In genomic region chr10:119872610-119872859, GRCh38 we compare ENCODE assay signal across 8 cellular contexts. TPM values are rescaled to one million over a fixed set of nuclear protein-coding genes. Genes with fewer than 3 reads are reported as not detected.
DNase-seq lines count a peak whose midpoint lies in the region; ATAC-seq and TF ChIP-seq lines count a peak whose summit lies in the region.

Gene MCMBP (minus strand): TSS chr10:119872843. CDS start chr10:119872584, 259 bp downstream.

- peaks cover 2% of the 10 kb centered on the region for H3F3A ChIP-seq in neural cell (ENCODE audit: insufficient read depth, low read length, poor library complexity, severe bottlenecking)

- ATAC-seq in GM19467 (IDR thresholded peaks at IDR 0.05; ENCODE audit: unreplicated experiment) (peak; percentile 28), Panc1 (peak; percentile 39)

- peak within 1 kb of the TSS; percentile 58 for H3K9ac ChIP-seq in neural cell (ENCODE audit: low read length)

- H3K9me2 ChIP-seq in neural cell (ENCODE audit: insufficient read depth, low read length) = no peaks in the 10 kb centered on the region

- H3K27me3 ChIP-seq in ACC112 (ENCODE audit: insufficient read depth, low read length) (no peaks in the 10 kb centered on the region), Panc1 (ENCODE audit: control insufficient read depth, insufficient read depth, low read length) (no peaks in the 10 kb centered on the region), esophagus (ENCODE audit: control insufficient read depth in 1 of 2, insufficient read depth in 2 of 2, low read length in 2 of 2) (no peaks in the 10 kb centered on the region), neural cell (ENCODE audit: insufficient read depth, low read depth, low read length) (no peaks in the 10 kb centered on the region)

- H3K79me2 ChIP-seq in ACC112 (ENCODE audit: control insufficient read depth, insufficient read depth, low read length, unreplicated experiment) = peaks cover 50% of the 10 kb centered on the region
- H3K79me2 ChIP-seq in neural cell (replicated peaks; ENCODE audit: insufficient read depth, low read length) = peaks cover 44% of the 10 kb centered on the region

- H4K20me1 ChIP-seq in neural cell (ENCODE audit: insufficient read depth) = no peaks in the 10 kb centered on the region

- in situ Hi-C loops in Panc1 (cut with HindIII; ENCODE audit: low pct_unique_long_range_greater_than_20kb, low sequenced_read_pairs) = no loop called here

- intact Hi-C loops in Panc1 (cut with micrococcal nuclease; ENCODE audit: unreplicated experiment) = no loop called here

- POLR2A ChIA-PET in Panc1 (lab: Charles Lee) = interaction anchor here (0.5 to 0.7 kb wide), 3 partner anchors 21 to 202 kb away, joined by 3 to 11 read pairs (median 6); no protein-coding TSS in a partner anchor

- peaks cover 17% of the 10 kb centered on the region for H3K4me1 ChIP-seq in ACC112 (ENCODE audit: control insufficient read depth, insufficient read depth, low read length, unreplicated experiment)
- H3K4me1 ChIP-seq in Panc1 (ENCODE audit: control insufficient read depth, insufficient read depth, low read length) = peaks cover 34% of the 10 kb centered on the region
- H3K4me1 ChIP-seq in esophagus (ENCODE audit: control insufficient read depth in 2 of 2, insufficient read depth in 2 of 2, low read length in 1 of 2) = no peaks in the 10 kb centered on the region

- H3K4me2 ChIP-seq in neural cell (ENCODE audit: low read length) = peak within 1 kb of the TSS; percentile 98

- 1% methylated on average over 33 to 42 of the region's 42 CpGs for WGBS in esophagus, 2 donors

- TF ChIP-seq EP300 in neural cell (conservative IDR thresholded peaks at IDR 0.05; ENCODE audit: poor library complexity, severe bottlenecking) = no peak

- H2AFZ ChIP-seq in ACC112 (ENCODE audit: low read length, unreplicated experiment) = peak within 1 kb of the TSS; percentile 57
- H2AFZ ChIP-seq in neural cell (ENCODE audit: low read depth, low read length) = peak within 1 kb of the TSS; percentile 37

- TF ChIP-seq CTCF in Panc1 (IDR thresholded peaks at IDR 0.05) = no peak
- no peak for TF ChIP-seq CTCF in neural cell (IDR thresholded peaks at IDR 0.05; ENCODE audit: poor library complexity, severe bottlenecking)

- no peaks in the 10 kb centered on the region for H3K9me3 ChIP-seq in Panc1 (ENCODE audit: control insufficient read depth, insufficient read depth, low read depth, low read length)
- H3K9me3 ChIP-seq in esophagus (ENCODE audit: control insufficient read depth in 2 of 2, insufficient read depth in 1 of 2, low read depth in 1 of 2, low read length in 1 of 2) = no peaks in the 10 kb centered on the region
- H3K9me3 ChIP-seq in neural cell (ENCODE audit: low read length) = no peaks in the 10 kb centered on the region

- TF ChIP-seq RAD21 in neural cell (conservative IDR thresholded peaks at IDR 0.05) = no peak

- H3K27ac ChIP-seq in ACC112 (ENCODE audit: low read depth, low read length) = peak within 1 kb of the TSS; percentile 46
- H3K27ac ChIP-seq in Panc1 (ENCODE audit: low read length) = peak within 1 kb of the TSS; percentile 90
- peak within 1 kb of the TSS; percentile 91 to 95 for H3K27ac ChIP-seq in esophagus (ENCODE audit: low read depth in 2 of 2, low read length in 1 of 2)
- H3K27ac ChIP-seq in neural cell (ENCODE audit: low read length) = peak within 1 kb of the TSS; percentile 48

- BruUV-seq in Panc1 (replicated peaks; lab: Mats Ljungman, UMichigan) = no TSS peak

- DNase-seq in Panc1 (ENCODE audit: low read depth, low spot score) (no peak), NK-92 (lab: John Stamatoyannopoulos, UW; ENCODE audit: unreplicated experiment) (no peak), amygdala (lab: John Stamatoyannopoulos, UW) (no peak), COLO668 (lab: John Stamatoyannopoulos, UW; ENCODE audit: unreplicated experiment) (no peak)

- H3K4me3 ChIP-seq in ACC112 (ENCODE audit: low read depth, low read length) (peak within 1 kb of the TSS; percentile 80), Panc1 (ENCODE audit: low read depth in 2 of 2, low read length in 2 of 2) (peak within 1 kb of the TSS; percentile 79 to 82), esophagus (ENCODE audit: low read depth in 1 of 2, low read length in 2 of 2) (peak within 1 kb of the TSS; percentile 76 to 84), neural cell (ENCODE audit: low read length) (peak within 1 kb of the TSS; percentile 84)

- CTCF ChIA-PET in Panc1 (lab: Charles Lee) = interaction anchor here (0.6 to 1.0 kb wide), 2 partner anchors 11 to 13 kb away, joined by 4 to 14 read pairs; no protein-coding TSS in a partner anchor

- no peaks in the 10 kb centered on the region for H3K36me3 ChIP-seq in ACC112 (ENCODE audit: insufficient read depth, low read length)
- no peaks in the 10 kb centered on the region; the same call in 1 of the 2 replicates for H3K36me3 ChIP-seq in Panc1 (ENCODE audit: control insufficient read depth, insufficient read depth, low read length)
- no peaks in the 10 kb centered on the region for H3K36me3 ChIP-seq in esophagus (ENCODE audit: control insufficient read depth in 2 of 2, insufficient read depth in 2 of 2, low read length in 1 of 2)
- H3K36me3 ChIP-seq in neural cell (ENCODE audit: insufficient read depth, low read length) = no peaks in the 10 kb centered on the region

TF ChIP-seq in neural cell, 6 proteins besides CTCF, POLR2A, EP300 and RAD21:
- TF ChIP-seq SMC3 (conservative IDR thresholded peaks at IDR 0.05; ENCODE audit: poor library complexity) (no peak), MXI1 (conservative IDR thresholded peaks at IDR 0.05; ENCODE audit: poor library complexity, severe bottlenecking) (peak; percentile 75)

RNA-seq across cellular contexts. Expression of gene MCMBP, which starts in this region (rescaled TPM):
- total RNA-seq in Panc1 (2021; ENCODE audit: unreplicated experiment) = 94.5 TPM
- polyA plus RNA-seq in Panc1 (2012; ENCODE audit: insufficient read length) = 49.7 TPM
- polyA plus RNA-seq in esophagus = 10 to 100 TPM; 13.7 to 28.9 TPM
- 58.0 and 60.4 TPM in 2 replicates for polyA plus RNA-seq in neural cell
- 86.9 and 95.2 TPM in 2 replicates for polyA minus RNA-seq in neural cell
